ENCODE assay signal across 1 cellular context in the genomic region with DNA sequence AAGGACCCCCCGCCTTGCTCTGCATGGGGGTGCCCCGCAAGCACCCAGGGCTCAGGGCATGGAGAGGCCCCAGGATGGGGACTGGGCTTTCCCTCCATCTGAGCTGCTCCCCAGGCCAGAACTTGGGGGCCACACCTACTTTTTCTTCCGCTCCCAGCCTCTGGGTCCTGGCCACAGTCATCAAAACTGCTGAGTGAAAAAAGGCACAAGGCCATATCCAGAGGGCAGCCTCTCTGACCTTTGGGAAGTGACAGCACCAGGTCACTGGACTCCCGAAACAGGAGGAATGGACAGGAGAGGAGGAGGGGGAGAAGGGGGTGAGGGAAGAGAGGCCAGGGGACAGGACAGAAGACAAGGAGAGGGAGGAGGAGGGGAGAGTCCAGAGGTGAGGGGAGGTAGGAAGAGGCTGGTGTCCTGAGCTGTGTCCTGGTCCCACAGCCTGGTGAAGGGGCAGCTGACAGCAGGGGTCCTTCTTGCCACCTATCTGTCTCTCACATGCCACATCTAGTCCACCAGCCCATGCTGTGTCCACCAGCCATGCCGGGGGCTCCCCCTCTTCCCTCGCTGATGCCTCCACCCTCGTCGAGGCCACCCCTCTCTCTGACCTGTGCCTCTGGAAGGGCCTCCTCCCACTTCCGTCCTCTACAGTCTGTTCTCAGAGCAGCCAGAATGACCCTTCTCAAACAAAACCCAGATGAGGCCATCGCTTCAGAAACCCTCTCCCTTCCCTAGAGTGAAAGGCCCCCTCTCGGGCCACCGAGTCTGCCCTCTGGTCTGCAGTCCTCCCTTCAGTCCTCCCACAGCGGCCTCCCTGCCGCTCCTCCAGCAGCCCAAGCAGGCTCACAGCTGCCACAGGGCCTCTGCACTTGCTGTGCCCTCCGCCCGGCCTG.
TF ChIP-seq lines count a peak whose summit lies in the region.

No MANE protein-coding gene starts in this region.

TF ChIP-seq in HepG2, 621 proteins besides CTCF, POLR2A, EP300 and RAD21 (continued from another document and continues in another):
- TF ChIP-seq PCBP2 (optimal IDR thresholded peaks at IDR 0.05; ENCODE audit: low read depth, low read length, poor library complexity, severe bottlenecking) = no peak
- no peak for TF ChIP-seq ZNF12 (CRISPR knock-in tag; IDR thresholded peaks at IDR 0.05)
- peak; percentile 75 for TF ChIP-seq ZNF772 (CRISPR knock-in tag; IDR thresholded peaks at IDR 0.05)
- TF ChIP-seq, protein P1, sequence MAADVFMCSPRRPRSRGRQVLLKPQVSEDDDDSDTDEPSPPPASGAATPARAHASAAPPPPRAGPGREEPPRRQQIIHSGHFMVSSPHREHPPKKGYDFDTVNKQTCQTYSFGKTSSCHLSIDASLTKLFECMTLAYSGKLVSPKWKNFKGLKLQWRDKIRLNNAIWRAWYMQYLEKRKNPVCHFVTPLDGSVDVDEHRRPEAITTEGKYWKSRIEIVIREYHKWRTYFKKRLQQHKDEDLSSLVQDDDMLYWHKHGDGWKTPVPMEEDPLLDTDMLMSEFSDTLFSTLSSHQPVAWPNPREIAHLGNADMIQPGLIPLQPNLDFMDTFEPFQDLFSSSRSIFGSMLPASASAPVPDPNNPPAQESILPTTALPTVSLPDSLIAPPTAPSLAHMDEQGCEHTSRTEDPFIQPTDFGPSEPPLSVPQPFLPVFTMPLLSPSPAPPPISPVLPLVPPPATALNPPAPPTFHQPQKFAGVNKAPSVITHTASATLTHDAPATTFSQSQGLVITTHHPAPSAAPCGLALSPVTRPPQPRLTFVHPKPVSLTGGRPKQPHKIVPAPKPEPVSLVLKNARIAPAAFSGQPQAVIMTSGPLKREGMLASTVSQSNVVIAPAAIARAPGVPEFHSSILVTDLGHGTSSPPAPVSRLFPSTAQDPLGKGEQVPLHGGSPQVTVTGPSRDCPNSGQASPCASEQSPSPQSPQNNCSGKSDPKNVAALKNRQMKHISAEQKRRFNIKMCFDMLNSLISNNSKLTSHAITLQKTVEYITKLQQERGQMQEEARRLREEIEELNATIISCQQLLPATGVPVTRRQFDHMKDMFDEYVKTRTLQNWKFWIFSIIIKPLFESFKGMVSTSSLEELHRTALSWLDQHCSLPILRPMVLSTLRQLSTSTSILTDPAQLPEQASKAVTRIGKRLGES (CRISPR knock-in tag; IDR thresholded peaks at IDR 0.05; ENCODE audit: borderline replicate concordance) = no peak
- TF ChIP-seq, protein P2, sequence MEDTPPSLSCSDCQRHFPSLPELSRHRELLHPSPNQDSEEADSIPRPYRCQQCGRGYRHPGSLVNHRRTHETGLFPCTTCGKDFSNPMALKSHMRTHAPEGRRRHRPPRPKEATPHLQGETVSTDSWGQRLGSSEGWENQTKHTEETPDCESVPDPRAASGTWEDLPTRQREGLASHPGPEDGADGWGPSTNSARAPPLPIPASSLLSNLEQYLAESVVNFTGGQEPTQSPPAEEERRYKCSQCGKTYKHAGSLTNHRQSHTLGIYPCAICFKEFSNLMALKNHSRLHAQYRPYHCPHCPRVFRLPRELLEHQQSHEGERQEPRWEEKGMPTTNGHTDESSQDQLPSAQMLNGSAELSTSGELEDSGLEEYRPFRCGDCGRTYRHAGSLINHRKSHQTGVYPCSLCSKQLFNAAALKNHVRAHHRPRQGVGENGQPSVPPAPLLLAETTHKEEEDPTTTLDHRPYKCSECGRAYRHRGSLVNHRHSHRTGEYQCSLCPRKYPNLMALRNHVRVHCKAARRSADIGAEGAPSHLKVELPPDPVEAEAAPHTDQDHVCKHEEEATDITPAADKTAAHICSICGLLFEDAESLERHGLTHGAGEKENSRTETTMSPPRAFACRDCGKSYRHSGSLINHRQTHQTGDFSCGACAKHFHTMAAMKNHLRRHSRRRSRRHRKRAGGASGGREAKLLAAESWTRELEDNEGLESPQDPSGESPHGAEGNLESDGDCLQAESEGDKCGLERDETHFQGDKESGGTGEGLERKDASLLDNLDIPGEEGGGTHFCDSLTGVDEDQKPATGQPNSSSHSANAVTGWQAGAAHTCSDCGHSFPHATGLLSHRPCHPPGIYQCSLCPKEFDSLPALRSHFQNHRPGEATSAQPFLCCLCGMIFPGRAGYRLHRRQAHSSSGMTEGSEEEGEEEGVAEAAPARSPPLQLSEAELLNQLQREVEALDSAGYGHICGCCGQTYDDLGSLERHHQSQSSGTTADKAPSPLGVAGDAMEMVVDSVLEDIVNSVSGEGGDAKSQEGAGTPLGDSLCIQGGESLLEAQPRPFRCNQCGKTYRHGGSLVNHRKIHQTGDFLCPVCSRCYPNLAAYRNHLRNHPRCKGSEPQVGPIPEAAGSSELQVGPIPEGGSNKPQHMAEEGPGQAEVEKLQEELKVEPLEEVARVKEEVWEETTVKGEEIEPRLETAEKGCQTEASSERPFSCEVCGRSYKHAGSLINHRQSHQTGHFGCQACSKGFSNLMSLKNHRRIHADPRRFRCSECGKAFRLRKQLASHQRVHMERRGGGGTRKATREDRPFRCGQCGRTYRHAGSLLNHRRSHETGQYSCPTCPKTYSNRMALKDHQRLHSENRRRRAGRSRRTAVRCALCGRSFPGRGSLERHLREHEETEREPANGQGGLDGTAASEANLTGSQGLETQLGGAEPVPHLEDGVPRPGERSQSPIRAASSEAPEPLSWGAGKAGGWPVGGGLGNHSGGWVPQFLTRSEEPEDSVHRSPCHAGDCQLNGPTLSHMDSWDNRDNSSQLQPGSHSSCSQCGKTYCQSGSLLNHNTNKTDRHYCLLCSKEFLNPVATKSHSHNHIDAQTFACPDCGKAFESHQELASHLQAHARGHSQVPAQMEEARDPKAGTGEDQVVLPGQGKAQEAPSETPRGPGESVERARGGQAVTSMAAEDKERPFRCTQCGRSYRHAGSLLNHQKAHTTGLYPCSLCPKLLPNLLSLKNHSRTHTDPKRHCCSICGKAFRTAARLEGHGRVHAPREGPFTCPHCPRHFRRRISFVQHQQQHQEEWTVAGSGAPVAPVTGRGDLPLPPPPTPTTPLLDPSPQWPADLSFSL (CRISPR knock-in tag; IDR thresholded peaks at IDR 0.05) = no peak
- no peak for TF ChIP-seq NPAS2 (CRISPR knock-in tag; IDR thresholded peaks at IDR 0.05; ENCODE audit: borderline replicate concordance)
- no peak for TF ChIP-seq KDM6A (CRISPR knock-in tag; IDR thresholded peaks at IDR 0.05; ENCODE audit: low read depth)
- peak; percentile 12; the same call in 1 of the 2 replicates for TF ChIP-seq ZNF598 (CRISPR knock-in tag; IDR thresholded peaks at IDR 0.05; ENCODE audit: borderline replicate concordance)
- no peak for TF ChIP-seq KLF9 (CRISPR knock-in tag; IDR thresholded peaks at IDR 0.05; ENCODE audit: low read depth)
- TF ChIP-seq ZNF850 (CRISPR knock-in tag; conservative IDR thresholded peaks at IDR 0.05) = no peak
- peak; percentile 73 for TF ChIP-seq MED1 (CRISPR knock-in tag; IDR thresholded peaks at IDR 0.05)
- TF ChIP-seq, protein P3, sequence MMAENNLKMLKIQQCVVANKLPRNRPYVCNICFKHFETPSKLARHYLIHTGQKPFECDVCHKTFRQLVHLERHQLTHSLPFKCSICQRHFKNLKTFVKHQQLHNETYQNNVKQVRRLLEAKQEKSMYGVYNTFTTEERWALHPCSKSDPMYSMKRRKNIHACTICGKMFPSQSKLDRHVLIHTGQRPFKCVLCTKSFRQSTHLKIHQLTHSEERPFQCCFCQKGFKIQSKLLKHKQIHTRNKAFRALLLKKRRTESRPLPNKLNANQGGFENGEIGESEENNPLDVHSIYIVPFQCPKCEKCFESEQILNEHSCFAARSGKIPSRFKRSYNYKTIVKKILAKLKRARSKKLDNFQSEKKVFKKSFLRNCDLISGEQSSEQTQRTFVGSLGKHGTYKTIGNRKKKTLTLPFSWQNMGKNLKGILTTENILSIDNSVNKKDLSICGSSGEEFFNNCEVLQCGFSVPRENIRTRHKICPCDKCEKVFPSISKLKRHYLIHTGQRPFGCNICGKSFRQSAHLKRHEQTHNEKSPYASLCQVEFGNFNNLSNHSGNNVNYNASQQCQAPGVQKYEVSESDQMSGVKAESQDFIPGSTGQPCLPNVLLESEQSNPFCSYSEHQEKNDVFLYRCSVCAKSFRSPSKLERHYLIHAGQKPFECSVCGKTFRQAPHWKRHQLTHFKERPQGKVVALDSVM (CRISPR knock-in tag; IDR thresholded peaks at IDR 0.05) = peak; percentile 95
- peak; percentile 59; the same call in 1 of the 2 replicates for TF ChIP-seq ZFY (CRISPR knock-in tag; IDR thresholded peaks at IDR 0.05)
- TF ChIP-seq ZC3H13 (CRISPR knock-in tag; IDR thresholded peaks at IDR 0.05) = peak; percentile 52; the same call in 1 of the 2 replicates
- TF ChIP-seq, protein P4, sequence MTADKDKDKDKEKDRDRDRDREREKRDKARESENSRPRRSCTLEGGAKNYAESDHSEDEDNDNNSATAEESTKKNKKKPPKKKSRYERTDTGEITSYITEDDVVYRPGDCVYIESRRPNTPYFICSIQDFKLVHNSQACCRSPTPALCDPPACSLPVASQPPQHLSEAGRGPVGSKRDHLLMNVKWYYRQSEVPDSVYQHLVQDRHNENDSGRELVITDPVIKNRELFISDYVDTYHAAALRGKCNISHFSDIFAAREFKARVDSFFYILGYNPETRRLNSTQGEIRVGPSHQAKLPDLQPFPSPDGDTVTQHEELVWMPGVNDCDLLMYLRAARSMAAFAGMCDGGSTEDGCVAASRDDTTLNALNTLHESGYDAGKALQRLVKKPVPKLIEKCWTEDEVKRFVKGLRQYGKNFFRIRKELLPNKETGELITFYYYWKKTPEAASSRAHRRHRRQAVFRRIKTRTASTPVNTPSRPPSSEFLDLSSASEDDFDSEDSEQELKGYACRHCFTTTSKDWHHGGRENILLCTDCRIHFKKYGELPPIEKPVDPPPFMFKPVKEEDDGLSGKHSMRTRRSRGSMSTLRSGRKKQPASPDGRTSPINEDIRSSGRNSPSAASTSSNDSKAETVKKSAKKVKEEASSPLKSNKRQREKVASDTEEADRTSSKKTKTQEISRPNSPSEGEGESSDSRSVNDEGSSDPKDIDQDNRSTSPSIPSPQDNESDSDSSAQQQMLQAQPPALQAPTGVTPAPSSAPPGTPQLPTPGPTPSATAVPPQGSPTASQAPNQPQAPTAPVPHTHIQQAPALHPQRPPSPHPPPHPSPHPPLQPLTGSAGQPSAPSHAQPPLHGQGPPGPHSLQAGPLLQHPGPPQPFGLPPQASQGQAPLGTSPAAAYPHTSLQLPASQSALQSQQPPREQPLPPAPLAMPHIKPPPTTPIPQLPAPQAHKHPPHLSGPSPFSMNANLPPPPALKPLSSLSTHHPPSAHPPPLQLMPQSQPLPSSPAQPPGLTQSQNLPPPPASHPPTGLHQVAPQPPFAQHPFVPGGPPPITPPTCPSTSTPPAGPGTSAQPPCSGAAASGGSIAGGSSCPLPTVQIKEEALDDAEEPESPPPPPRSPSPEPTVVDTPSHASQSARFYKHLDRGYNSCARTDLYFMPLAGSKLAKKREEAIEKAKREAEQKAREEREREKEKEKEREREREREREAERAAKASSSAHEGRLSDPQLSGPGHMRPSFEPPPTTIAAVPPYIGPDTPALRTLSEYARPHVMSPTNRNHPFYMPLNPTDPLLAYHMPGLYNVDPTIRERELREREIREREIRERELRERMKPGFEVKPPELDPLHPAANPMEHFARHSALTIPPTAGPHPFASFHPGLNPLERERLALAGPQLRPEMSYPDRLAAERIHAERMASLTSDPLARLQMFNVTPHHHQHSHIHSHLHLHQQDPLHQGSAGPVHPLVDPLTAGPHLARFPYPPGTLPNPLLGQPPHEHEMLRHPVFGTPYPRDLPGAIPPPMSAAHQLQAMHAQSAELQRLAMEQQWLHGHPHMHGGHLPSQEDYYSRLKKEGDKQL (CRISPR knock-in tag; IDR thresholded peaks at IDR 0.05; ENCODE audit: low read depth) = no peak
- 0 out of 2 replicates have a peak, but pooled peaks have one; percentile 1 for TF ChIP-seq NFYB (CRISPR knock-in tag; IDR thresholded peaks at IDR 0.05)
- TF ChIP-seq, protein P5, sequence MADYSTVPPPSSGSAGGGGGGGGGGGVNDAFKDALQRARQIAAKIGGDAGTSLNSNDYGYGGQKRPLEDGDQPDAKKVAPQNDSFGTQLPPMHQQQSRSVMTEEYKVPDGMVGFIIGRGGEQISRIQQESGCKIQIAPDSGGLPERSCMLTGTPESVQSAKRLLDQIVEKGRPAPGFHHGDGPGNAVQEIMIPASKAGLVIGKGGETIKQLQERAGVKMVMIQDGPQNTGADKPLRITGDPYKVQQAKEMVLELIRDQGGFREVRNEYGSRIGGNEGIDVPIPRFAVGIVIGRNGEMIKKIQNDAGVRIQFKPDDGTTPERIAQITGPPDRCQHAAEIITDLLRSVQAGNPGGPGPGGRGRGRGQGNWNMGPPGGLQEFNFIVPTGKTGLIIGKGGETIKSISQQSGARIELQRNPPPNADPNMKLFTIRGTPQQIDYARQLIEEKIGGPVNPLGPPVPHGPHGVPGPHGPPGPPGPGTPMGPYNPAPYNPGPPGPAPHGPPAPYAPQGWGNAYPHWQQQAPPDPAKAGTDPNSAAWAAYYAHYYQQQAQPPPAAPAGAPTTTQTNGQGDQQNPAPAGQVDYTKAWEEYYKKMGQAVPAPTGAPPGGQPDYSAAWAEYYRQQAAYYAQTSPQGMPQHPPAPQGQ (CRISPR knock-in tag; IDR thresholded peaks at IDR 0.05; ENCODE audit: borderline replicate concordance) = no peak
- TF ChIP-seq ZNF274 (CRISPR knock-in tag; IDR thresholded peaks at IDR 0.05) = no peak; the same call in 1 of the 2 replicates
- peak; percentile 70 for TF ChIP-seq SAP130 (CRISPR knock-in tag; IDR thresholded peaks at IDR 0.05; ENCODE audit: low read depth)
- TF ChIP-seq, protein P6, sequence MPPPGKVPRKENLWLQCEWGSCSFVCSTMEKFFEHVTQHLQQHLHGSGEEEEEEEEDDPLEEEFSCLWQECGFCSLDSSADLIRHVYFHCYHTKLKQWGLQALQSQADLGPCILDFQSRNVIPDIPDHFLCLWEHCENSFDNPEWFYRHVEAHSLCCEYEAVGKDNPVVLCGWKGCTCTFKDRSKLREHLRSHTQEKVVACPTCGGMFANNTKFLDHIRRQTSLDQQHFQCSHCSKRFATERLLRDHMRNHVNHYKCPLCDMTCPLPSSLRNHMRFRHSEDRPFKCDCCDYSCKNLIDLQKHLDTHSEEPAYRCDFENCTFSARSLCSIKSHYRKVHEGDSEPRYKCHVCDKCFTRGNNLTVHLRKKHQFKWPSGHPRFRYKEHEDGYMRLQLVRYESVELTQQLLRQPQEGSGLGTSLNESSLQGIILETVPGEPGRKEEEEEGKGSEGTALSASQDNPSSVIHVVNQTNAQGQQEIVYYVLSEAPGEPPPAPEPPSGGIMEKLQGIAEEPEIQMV (CRISPR knock-in tag; IDR thresholded peaks at IDR 0.05; ENCODE audit: low read depth) = peak; percentile 93
- no peak for TF ChIP-seq ZNF180 (CRISPR knock-in tag; IDR thresholded peaks at IDR 0.05; ENCODE audit: borderline replicate concordance, low read depth)
- no peak for TF ChIP-seq PRMT3 (CRISPR knock-in tag; IDR thresholded peaks at IDR 0.05; ENCODE audit: borderline replicate concordance, low read depth)
- TF ChIP-seq TMF1 (CRISPR knock-in tag; IDR thresholded peaks at IDR 0.05; ENCODE audit: low read depth) = peak; percentile 52; the same call in 1 of the 2 replicates
- TF ChIP-seq RBFOX2 (IDR thresholded peaks at IDR 0.05; ENCODE audit: low read depth, low read length) = peak; percentile 58; the same call in 1 of the 2 replicates
- TF ChIP-seq, protein P7, sequence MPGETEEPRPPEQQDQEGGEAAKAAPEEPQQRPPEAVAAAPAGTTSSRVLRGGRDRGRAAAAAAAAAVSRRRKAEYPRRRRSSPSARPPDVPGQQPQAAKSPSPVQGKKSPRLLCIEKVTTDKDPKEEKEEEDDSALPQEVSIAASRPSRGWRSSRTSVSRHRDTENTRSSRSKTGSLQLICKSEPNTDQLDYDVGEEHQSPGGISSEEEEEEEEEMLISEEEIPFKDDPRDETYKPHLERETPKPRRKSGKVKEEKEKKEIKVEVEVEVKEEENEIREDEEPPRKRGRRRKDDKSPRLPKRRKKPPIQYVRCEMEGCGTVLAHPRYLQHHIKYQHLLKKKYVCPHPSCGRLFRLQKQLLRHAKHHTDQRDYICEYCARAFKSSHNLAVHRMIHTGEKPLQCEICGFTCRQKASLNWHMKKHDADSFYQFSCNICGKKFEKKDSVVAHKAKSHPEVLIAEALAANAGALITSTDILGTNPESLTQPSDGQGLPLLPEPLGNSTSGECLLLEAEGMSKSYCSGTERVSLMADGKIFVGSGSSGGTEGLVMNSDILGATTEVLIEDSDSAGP (CRISPR knock-in tag; IDR thresholded peaks at IDR 0.05; ENCODE audit: borderline replicate concordance) = peak; percentile 82
- no peak for TF ChIP-seq PHB2 (IDR thresholded peaks at IDR 0.05; ENCODE audit: partially characterized antibody)
- TF ChIP-seq ZNF234 (CRISPR knock-in tag; conservative IDR thresholded peaks at IDR 0.05) = 0 out of 2 replicates have a peak, but pooled peaks have one; percentile 43
